Comparison of ENCODE assay signal across 11 cellular contexts in the genomic region with DNA sequence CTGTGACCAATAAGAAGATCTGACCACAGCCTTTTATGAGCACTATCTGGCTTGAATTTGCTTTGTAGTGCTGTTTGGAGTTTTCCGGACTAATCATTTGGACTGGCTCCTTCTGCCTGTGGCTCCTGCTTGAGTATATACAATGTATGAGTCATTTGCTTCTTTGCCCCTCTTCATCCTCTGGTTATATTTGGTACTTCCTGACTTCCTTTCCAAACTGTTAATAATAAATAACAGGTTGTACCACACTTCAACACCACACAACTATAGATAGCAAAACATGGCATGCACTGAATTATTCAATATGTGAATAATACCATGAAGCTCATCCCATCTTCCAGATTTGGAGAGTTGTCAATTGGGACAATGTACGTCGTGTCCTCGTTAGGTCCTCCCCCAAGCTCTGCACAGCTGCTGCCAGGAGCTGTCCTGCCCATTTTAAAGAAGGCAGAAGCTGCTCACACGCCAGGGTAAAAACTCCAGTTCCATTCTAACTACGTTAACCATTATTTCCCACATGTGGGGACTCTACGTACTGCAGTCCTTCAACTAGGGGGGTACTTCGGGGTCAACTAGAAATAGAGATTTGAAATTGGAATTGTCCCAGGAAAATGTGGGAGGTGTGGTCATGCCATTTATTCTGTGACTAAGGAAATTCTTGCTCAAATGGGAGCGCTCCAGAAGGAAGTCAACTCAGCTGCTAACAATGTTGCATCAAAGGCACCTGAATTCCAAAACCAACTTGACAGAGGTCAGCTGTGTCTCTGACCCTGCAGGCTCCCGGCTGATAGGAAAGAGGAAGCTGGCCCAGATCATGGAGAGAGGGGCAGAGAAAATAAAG. TPM values are rescaled to one million over a fixed set of nuclear protein-coding genes. Genes with fewer than 3 reads are reported as not detected.
A peak's percentile ranks its signal among the peaks of the same experiment; 100 is the strongest.
DNase-seq lines count a peak whose midpoint lies in the region; ATAC-seq and TF ChIP-seq lines count a peak whose summit lies in the region.
"Had no signal": no experiment of that assay in that cellular context is flagged by ENCODE, and none has a peak within 500 bp of the region (broad histone marks: within the 10 kb centered on the region; RNA-seq: fewer than 3 reads in every experiment).

No MANE protein-coding gene starts in this region.

- H3K4me1 ChIP-seq in RWPE2 (ENCODE audit: insufficient read depth, poor library complexity, severe bottlenecking): peaks cover 3% of the 10 kb centered on the region
- H3K4me1 ChIP-seq in skeletal muscle satellite cell (ENCODE audit: control insufficient read depth, insufficient read depth, low read length): peaks cover 15% of the 10 kb centered on the region

- H3K27ac ChIP-seq in RWPE2 (ENCODE audit: poor library complexity, severe bottlenecking): no peak overlapping the region
- H3K27ac ChIP-seq: 22Rv1 had no signal

- no peak overlapping the region for H3K4me3 ChIP-seq in RWPE2 (ENCODE audit: severe bottlenecking)
- no peak overlapping the region for H3K4me3 ChIP-seq in foreskin fibroblast (ENCODE audit: low read depth in 1 of 2, low read length in 2 of 2)
- no peak overlapping the region for H3K4me3 ChIP-seq in skeletal muscle satellite cell (ENCODE audit: low read length)

- H3K9me3 ChIP-seq in RWPE2 (ENCODE audit: severe bottlenecking): no peaks in the 10 kb centered on the region
- no peaks in the 10 kb centered on the region for H3K9me3 ChIP-seq in skeletal muscle satellite cell (replicated peaks; ENCODE audit: low read length)

- TF ChIP-seq CTCF in RWPE2 (IDR thresholded peaks at IDR 0.05; ENCODE audit: poor library complexity, severe bottlenecking): no peak
- TF ChIP-seq CTCF in foreskin fibroblast (IDR thresholded peaks at IDR 0.05; ENCODE audit: low read depth, low read length): no peak

- H3K27me3 ChIP-seq in RWPE2 (ENCODE audit: insufficient read depth, poor library complexity, severe bottlenecking) (no peaks in the 10 kb centered on the region), skeletal muscle satellite cell (ENCODE audit: control insufficient read depth, insufficient read depth, low read length) (peaks cover 4% of the 10 kb centered on the region)

- H3K36me3 ChIP-seq in RWPE2 (ENCODE audit: low read depth) (no peaks in the 10 kb centered on the region), skeletal muscle satellite cell (ENCODE audit: insufficient read depth, low read length) (no peaks in the 10 kb centered on the region)

- peak overlapping the region; percentile 46 for H3K4me2 ChIP-seq in skeletal muscle satellite cell (ENCODE audit: low read length)

- no peak overlapping the region for H3K9ac ChIP-seq in skeletal muscle satellite cell (ENCODE audit: low read depth, low read length)

- peak; percentile 71 for ATAC-seq in RWPE2 (ENCODE audit: low read depth)

- DNase-seq in DMS53 (lab: John Stamatoyannopoulos, UW) (peak; percentile 46), DMS53 treated with DMSO at 0.1 percent for 48 hours (lab: John Stamatoyannopoulos, UW; ENCODE audit: unreplicated experiment) (no peak), RWPE2 (ENCODE audit: low spot score) (no peak), foreskin fibroblast (peak; percentile 66 to 81), NCI-H2081 treated with DMSO at 0.1 percent for 48 hours (lab: John Stamatoyannopoulos, UW) (no peak), COR-L47 (lab: John Stamatoyannopoulos, UW) (no peak)
- DNase-seq in stimulated activated CD8-positive, alpha-beta memory T cell treated with anti-CD3 and anti-CD28 coated beads, Interleukin-4, amount 100 ng/mL, for 48 hours: no peak
- DNase-seq: NCI-H510A treated with DMSO at 0.1 percent for 48 hours, T-helper 2 cell had no signal

RNA-seq across cellular contexts. Expression of a gene that starts 38.1 kb away (rescaled TPM):
- total RNA-seq in skeletal muscle satellite cell (2012; rRNA removed): 0.22 and 0.25 TPM in 2 replicates

Comparison
In these comparisons a context has a peak if more than half of its experiments do, and no peak if none do; other contexts are left out.
1. DNase-seq: peak in DMS53 (single experiment) and foreskin fibroblast (2 of 2); none in DMS53 treated with DMSO at 0.1 percent for 48 hours (single experiment), RWPE2 (single experiment), NCI-H2081 treated with DMSO at 0.1 percent for 48 hours (single experiment), COR-L47 (single experiment) and stimulated activated CD8-positive, alpha-beta memory T cell treated with anti-CD3 and anti-CD28 coated beads, Interleukin-4, amount 100 ng/mL, for 48 hours (single experiment).